ENCODE assay signal across 8 cellular contexts in the genomic region with DNA sequence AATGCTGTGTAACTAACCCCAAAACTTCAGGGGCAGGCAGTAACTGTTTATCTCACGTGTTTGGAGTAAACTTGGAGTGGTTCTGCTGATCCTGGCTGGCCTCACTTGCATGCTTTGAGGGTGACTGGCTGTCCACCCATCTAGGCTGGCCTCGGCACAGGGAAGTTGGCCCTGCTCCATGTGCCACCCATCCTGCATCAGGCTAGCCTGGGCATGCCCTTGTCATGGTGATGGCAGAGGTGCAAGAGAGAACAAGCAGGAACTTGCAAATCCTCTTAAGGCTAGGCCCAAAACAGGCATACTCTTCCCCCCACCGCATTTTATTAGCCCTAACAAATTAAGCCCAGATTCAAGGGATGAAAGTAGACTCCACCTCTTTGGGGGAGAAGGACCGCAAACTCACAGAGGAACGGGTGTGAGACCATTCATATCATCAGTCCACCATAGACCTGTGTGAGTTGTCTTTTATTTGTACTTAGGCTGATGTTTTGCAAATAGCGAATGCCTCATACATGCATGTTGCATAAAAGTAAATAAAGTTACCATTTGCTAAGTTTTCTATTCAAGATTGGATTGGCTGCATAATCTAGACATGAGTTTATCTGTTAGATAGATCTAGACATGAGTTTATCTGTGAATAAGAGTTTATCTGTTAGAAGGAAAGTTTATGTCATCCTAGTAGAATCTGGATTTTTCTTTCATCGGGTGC.
DNase-seq lines count a peak whose midpoint lies in the region; ATAC-seq, FAIRE-seq and TF ChIP-seq lines count a peak whose summit lies in the region.

No MANE protein-coding gene starts in this region.

- TF ChIP-seq CTCF in A549 (IDR thresholded peaks at IDR 0.05) (no peak), SK-N-SH (IDR thresholded peaks at IDR 0.05) (no peak)

- H3K27ac Mint-ChIP-seq in naive thymus-derived CD4-positive, alpha-beta T cell: peak overlapping the region in 3 of 9 donors; percentile 22 to 79 (median 61)

- intact Hi-C loops in naive thymus-derived CD4-positive, alpha-beta T cell (cut with micrococcal nuclease): no loop called here

- H3K36me3 Mint-ChIP-seq in naive thymus-derived CD4-positive, alpha-beta T cell: peaks cover 0 to 12% (median 0%) of the 10 kb centered on the region in 5 donors

- CTCF ChIA-PET in A549 (lab: Yijun Ruan, JAX): interaction anchor here (1.6 kb wide), 1 partner anchor 84 kb away, joined by 3 read pairs; no protein-coding TSS in a partner anchor
- CTCF ChIA-PET in SK-N-SH (lab: Yijun Ruan, JAX): interaction anchor here (1.3 to 1.6 kb wide), 4 partner anchors 16 to 281 kb away, joined by 3 to 5 read pairs (median 4); no protein-coding TSS in a partner anchor
- CTCF ChIA-PET in naive thymus-derived CD4-positive, alpha-beta T cell (lab: Charles Lee): no interaction called here

- H3K4me2 ChIP-seq in A549 (peak overlapping the region; percentile 50), SK-N-SH (no peak overlapping the region; the same call in 1 of the 2 replicates)

- POLR2A ChIA-PET in A549 (lab: Yijun Ruan, JAX): no interaction called here
- POLR2A ChIA-PET in SK-N-SH (lab: Yijun Ruan, JAX): no interaction called here
- POLR2A ChIA-PET in naive thymus-derived CD4-positive, alpha-beta T cell (lab: Charles Lee): no interaction called here

- peak; percentile 86 to 90 for ATAC-seq in A549
- no peak for ATAC-seq in naive thymus-derived CD4-positive, alpha-beta T cell

- H3K4me3 Mint-ChIP-seq in naive thymus-derived CD4-positive, alpha-beta T cell: peak overlapping the region in 1 of 10 donors; percentile 25

- DNase-seq in A549 (ENCODE audit: low read depth in 1 of 2, low spot score in 1 of 2): peak; percentile 43 to 91
- DNase-seq in HCEC 1CT: peak; percentile 6
- no peak for DNase-seq in SK-N-SH
- peak; percentile 34 for DNase-seq in hepatic stellate cell (ENCODE audit: low spot score)
- no peak for DNase-seq in SK-N-DZ (ENCODE audit: low spot score)
- DNase-seq in naive thymus-derived CD4-positive, alpha-beta T cell: no peak
- no peak for DNase-seq in activated CD8-positive, alpha-beta memory T cell treated with anti-CD3 and anti-CD28 coated beads, Interleukin-2, amount 50 U/mL, for 4 hours
- DNase-seq in NCI-H1048 (lab: John Stamatoyannopoulos, UW): no peak

- H3K4me1 Mint-ChIP-seq in naive thymus-derived CD4-positive, alpha-beta T cell: peaks cover 19 to 29% (median 22%) of the 10 kb centered on the region in 7 donors

- no peaks in the 10 kb centered on the region for H3K36me3 ChIP-seq in SK-N-SH (replicated peaks in 1 of 2; ENCODE audit: control insufficient read depth in 1 of 2, insufficient read depth in 2 of 2, low read length in 1 of 2)
- no peaks in the 10 kb centered on the region for H3K36me3 ChIP-seq in naive thymus-derived CD4-positive, alpha-beta T cell (ENCODE audit: control insufficient read depth in 2 of 3, insufficient read depth in 3 of 3, low read length in 3 of 3)

- peaks cover 6% of the 10 kb centered on the region for H3F3A ChIP-seq in SK-N-SH (replicated peaks; ENCODE audit: insufficient read depth)

- TF ChIP-seq EP300 in A549 (IDR thresholded peaks at IDR 0.05) (peak; percentile 29 to 54; a peak in 2 of 5 replicates), SK-N-SH (IDR thresholded peaks at IDR 0.05; ENCODE audit: borderline replicate concordance in 1 of 2, low read depth in 1 of 2, low read length in 1 of 2) (no peak)

- H3K4me1 ChIP-seq in A549 (peaks cover 77% of the 10 kb centered on the region), SK-N-SH (ENCODE audit: control insufficient read depth in 1 of 2, insufficient read depth in 2 of 2, low read depth in 1 of 2, low read length in 1 of 2) (peaks cover 25 to 45% of the 10 kb centered on the region in 2 experiments)
- no peaks in the 10 kb centered on the region for H3K4me1 ChIP-seq in naive thymus-derived CD4-positive, alpha-beta T cell (ENCODE audit: control insufficient read depth in 2 of 2, insufficient read depth in 2 of 2, low read length in 2 of 2)

- TF ChIP-seq POLR2A in A549 (IDR thresholded peaks at IDR 0.05; ENCODE audit: low read length): no peak

- WGBS in A549 (ENCODE audit: missing lambda C conversion rate): 24% methylated on average over 7 of the region's 7 CpGs
- 67% methylated on average over 7 of the region's 7 CpGs for WGBS in SK-N-SH (ENCODE audit: low lambda C conversion rate)

- no peak overlapping the region for H3K4me3 ChIP-seq in A549
- no peak overlapping the region for H3K4me3 ChIP-seq in SK-N-SH (ENCODE audit: low read depth in 2 of 2, low read length in 1 of 2)
- H3K4me3 ChIP-seq in naive thymus-derived CD4-positive, alpha-beta T cell (ENCODE audit: low read length): no peak overlapping the region

- H4K20me1 ChIP-seq in SK-N-SH (ENCODE audit: insufficient read depth): no peaks in the 10 kb centered on the region

- H3K9me3 Mint-ChIP-seq in naive thymus-derived CD4-positive, alpha-beta T cell: no peaks in the 10 kb centered on the region

- H3K79me2 ChIP-seq in SK-N-SH (ENCODE audit: insufficient read depth): no peaks in the 10 kb centered on the region

- no peaks in the 10 kb centered on the region for H3K27me3 Mint-ChIP-seq in naive thymus-derived CD4-positive, alpha-beta T cell

- H3K27me3 ChIP-seq in SK-N-SH (ENCODE audit: insufficient read depth): no peaks in the 10 kb centered on the region
- no peaks in the 10 kb centered on the region for H3K27me3 ChIP-seq in naive thymus-derived CD4-positive, alpha-beta T cell (ENCODE audit: control insufficient read depth in 2 of 2, insufficient read depth in 2 of 2, low read length in 2 of 2)

- H3K27ac ChIP-seq in A549 (peak overlapping the region; percentile 85 to 92), SK-N-SH (ENCODE audit: low read depth in 2 of 2, low read length in 1 of 2) (peak overlapping the region; percentile 58 to 82)
- no peak overlapping the region for H3K27ac ChIP-seq in naive thymus-derived CD4-positive, alpha-beta T cell (ENCODE audit: low read depth, low read length)

- H3K9me2 ChIP-seq in SK-N-SH: no peaks in the 10 kb centered on the region

- H3K9me3 ChIP-seq in A549: 0 out of 3 replicates have a peak, but pooled peaks cover 3% of the 10 kb centered on the region
- H3K9me3 ChIP-seq in SK-N-SH: no peaks in the 10 kb centered on the region
- no peaks in the 10 kb centered on the region for H3K9me3 ChIP-seq in naive thymus-derived CD4-positive, alpha-beta T cell (ENCODE audit: control insufficient read depth in 2 of 3, low read length in 3 of 3)

- no peak overlapping the region for H2AFZ ChIP-seq in SK-N-SH (ENCODE audit: low read depth)

- peak; percentile 72 for FAIRE-seq in A549 (lab: Jason Lieb, UNC)

- H3K9ac ChIP-seq in SK-N-SH: no peak overlapping the region

- TF ChIP-seq RAD21 in A549 (conservative IDR thresholded peaks at IDR 0.05 in 1 of 2, IDR thresholded peaks at IDR 0.05 in 1 of 2) (peak in 1 of 2 experiments; percentile 24; a peak in 1 of 5 replicates), SK-N-SH (IDR thresholded peaks at IDR 0.05; ENCODE audit: low read length) (no peak)

TF ChIP-seq in A549, 52 proteins besides CTCF, POLR2A, EP300 and RAD21 (continues in another document):
- TF ChIP-seq FOXS1 (CRISPR knock-in tag; IDR thresholded peaks at IDR 0.05) (no peak), PHF8 (IDR thresholded peaks at IDR 0.05; ENCODE audit: borderline replicate concordance, low read depth) (no peak), CEBPB (IDR thresholded peaks at IDR 0.05) (peak; percentile 74 to 79), BHLHE40 (IDR thresholded peaks at IDR 0.05; ENCODE audit: low read depth, low read length) (peak; percentile 51; the same call in 1 of the 2 replicates), RNF2 (IDR thresholded peaks at IDR 0.05; ENCODE audit: borderline replicate concordance, low read depth) (no peak), KDM5A (IDR thresholded peaks at IDR 0.05) (no peak), RARB (CRISPR knock-in tag; IDR thresholded peaks at IDR 0.05) (no peak), FOSL2 (IDR thresholded peaks at IDR 0.05) (peak; percentile 49), FOSL2 (CRISPR knock-in tag; IDR thresholded peaks at IDR 0.05) (peak; percentile 73), JUNB (IDR thresholded peaks at IDR 0.05) (peak; percentile 63), POLR2AphosphoS2 (conservative IDR thresholded peaks at IDR 0.05; ENCODE audit: low read length) (no peak)
- TF ChIP-seq, protein P1, sequence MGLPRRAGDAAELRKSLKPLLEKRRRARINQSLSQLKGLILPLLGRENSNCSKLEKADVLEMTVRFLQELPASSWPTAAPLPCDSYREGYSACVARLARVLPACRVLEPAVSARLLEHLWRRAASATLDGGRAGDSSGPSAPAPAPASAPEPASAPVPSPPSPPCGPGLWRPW (IDR thresholded peaks at IDR 0.05): 0 out of 2 replicates have a peak, but pooled peaks have one; percentile 37

TF ChIP-seq in SK-N-SH, 30 proteins besides CTCF, POLR2A, EP300 and RAD21:
- TF ChIP-seq, protein P2, sequence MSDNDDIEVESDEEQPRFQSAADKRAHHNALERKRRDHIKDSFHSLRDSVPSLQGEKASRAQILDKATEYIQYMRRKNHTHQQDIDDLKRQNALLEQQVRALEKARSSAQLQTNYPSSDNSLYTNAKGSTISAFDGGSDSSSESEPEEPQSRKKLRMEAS (IDR thresholded peaks at IDR 0.05; ENCODE audit: low read depth): peak; percentile 52; the same call in 1 of the 2 replicates
- TF ChIP-seq GABPA (IDR thresholded peaks at IDR 0.05; ENCODE audit: low read depth) (no peak), NFIC (IDR thresholded peaks at IDR 0.05; ENCODE audit: borderline replicate concordance) (peak; percentile 83), JUND (IDR thresholded peaks at IDR 0.05) (peak; percentile 34; the same call in 1 of the 2 replicates), TCF12 (IDR thresholded peaks at IDR 0.05) (peak; percentile 50; the same call in 1 of the 2 replicates), FOSL2 (IDR thresholded peaks at IDR 0.05; ENCODE audit: borderline replicate concordance, low read depth) (peak; percentile 29; the same call in 1 of the 2 replicates), NRF1 (IDR thresholded peaks at IDR 0.05; ENCODE audit: low read depth, low read length) (no peak), TEAD4 (IDR thresholded peaks at IDR 0.05; ENCODE audit: borderline replicate concordance, insufficient read depth) (no peak)
- TF ChIP-seq, protein P3, sequence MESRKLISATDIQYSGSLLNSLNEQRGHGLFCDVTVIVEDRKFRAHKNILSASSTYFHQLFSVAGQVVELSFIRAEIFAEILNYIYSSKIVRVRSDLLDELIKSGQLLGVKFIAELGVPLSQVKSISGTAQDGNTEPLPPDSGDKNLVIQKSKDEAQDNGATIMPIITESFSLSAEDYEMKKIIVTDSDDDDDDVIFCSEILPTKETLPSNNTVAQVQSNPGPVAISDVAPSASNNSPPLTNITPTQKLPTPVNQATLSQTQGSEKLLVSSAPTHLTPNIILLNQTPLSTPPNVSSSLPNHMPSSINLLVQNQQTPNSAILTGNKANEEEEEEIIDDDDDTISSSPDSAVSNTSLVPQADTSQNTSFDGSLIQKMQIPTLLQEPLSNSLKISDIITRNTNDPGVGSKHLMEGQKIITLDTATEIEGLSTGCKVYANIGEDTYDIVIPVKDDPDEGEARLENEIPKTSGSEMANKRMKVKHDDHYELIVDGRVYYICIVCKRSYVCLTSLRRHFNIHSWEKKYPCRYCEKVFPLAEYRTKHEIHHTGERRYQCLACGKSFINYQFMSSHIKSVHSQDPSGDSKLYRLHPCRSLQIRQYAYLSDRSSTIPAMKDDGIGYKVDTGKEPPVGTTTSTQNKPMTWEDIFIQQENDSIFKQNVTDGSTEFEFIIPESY (IDR thresholded peaks at IDR 0.05; ENCODE audit: borderline replicate concordance, low read depth): no peak
TF ChIP-seq in SK-N-SH: peak in this region for 5.

Comparison
In these comparisons a context has a peak if more than half of its experiments do, and no peak if none do; other contexts are left out.
1. DNase-seq: peak in A549 (2 of 2), HCEC 1CT (single experiment) and hepatic stellate cell (single experiment); none in SK-N-SH (single experiment), SK-N-DZ (single experiment), naive thymus-derived CD4-positive, alpha-beta T cell (0 of 9), activated CD8-positive, alpha-beta memory T cell treated with anti-CD3 and anti-CD28 coated beads, Interleukin-2, amount 50 U/mL, for 4 hours (single experiment) and NCI-H1048 (single experiment).